ENCODE assay signal across 24 cellular contexts in genomic region chr13:103097366-103097928, GRCh38. TPM values are rescaled to one million over a fixed set of nuclear protein-coding genes. Genes with fewer than 3 reads are reported as not detected.
DNase-seq lines count a peak whose midpoint lies in the region; ATAC-seq and TF ChIP-seq lines count a peak whose summit lies in the region.
"Had no signal": no experiment of that assay in that cellular context is flagged by ENCODE, and none has a peak within 500 bp of the region (broad histone marks: within the 10 kb centered on the region; RNA-seq: fewer than 3 reads in every experiment).

No MANE protein-coding gene starts in this region.

- no peaks in the 10 kb centered on the region for H3K4me1 Mint-ChIP-seq in endothelial cell (ENCODE audit: unreplicated experiment)
- H3K4me1 Mint-ChIP-seq: CD8-positive, alpha-beta memory T cell had no signal

- peak; percentile 89 for DNase-seq in Ammon's horn (ENCODE audit: low spot score)
- DNase-seq in dorsolateral prefrontal cortex = peak in 9 of 10 donors; percentile 42 to 89 (median 76)
- peak; percentile 3 for DNase-seq in left kidney (ENCODE audit: low read depth, low spot score)
- DNase-seq in pons (ENCODE audit: low spot score) = peak; percentile 91
- no peak for DNase-seq in RWPE1 (ENCODE audit: low spot score)
- DNase-seq in NCI-H69 (lab: John Stamatoyannopoulos, UW) = no peak
- no peak for DNase-seq in endothelial cell (ENCODE audit: low spot score)
- DNase-seq: 8988T; Calu3; CD8-positive, alpha-beta memory T cell; DMS153; Karpas-422; MV-4-11; NCI-H1105 treated with DMSO at 0.1 percent for 48 hours; NCI-H2029 treated with DMSO at 0.1 percent for 48 hours; NCI-H2171; NCI-H345; Peyer's patch; SJCRH30 had no signal

- H3K27ac ChIP-seq in dorsolateral prefrontal cortex = peak overlapping the region in 26 of 59 donors; percentile 4 to 75 (median 53)
- no peak overlapping the region for H3K27ac ChIP-seq in RWPE1
- H3K27ac ChIP-seq: C4-2B, Peyer's patch, SJCRH30 had no signal

- H3K9me3 Mint-ChIP-seq in endothelial cell (ENCODE audit: unreplicated experiment) = peaks cover 7% of the 10 kb centered on the region

- intact Hi-C loops in dorsolateral prefrontal cortex (cut with DNase I) = loop anchor here in 1 of 2 donors (5.0 kb wide), 2 partner anchors 40 to 145 kb away; no protein-coding TSS in a partner anchor

- POLR2A ChIA-PET in RWPE1 (lab: Yijun Ruan, JAX; ENCODE audit: low non-redundant PET) = no interaction called here

- H3K27ac Mint-ChIP-seq in endothelial cell (ENCODE audit: unreplicated experiment) = no peak overlapping the region
- H3K27ac Mint-ChIP-seq: CD8-positive, alpha-beta memory T cell had no signal

- peaks cover 2% of the 10 kb centered on the region for H3K27me3 Mint-ChIP-seq in endothelial cell (ENCODE audit: unreplicated experiment)

- TF ChIP-seq CTCF in dorsolateral prefrontal cortex (IDR thresholded peaks at IDR 0.05 in 54 of 56, conservative IDR thresholded peaks at IDR 0.05 in 2 of 56; ENCODE audit: low read depth in 1 of 56, partially characterized antibody in 56 of 56) = peak in 7 of 56 donors; percentile 11 to 33 (median 23)
- TF ChIP-seq CTCF in RWPE1 (conservative IDR thresholded peaks at IDR 0.05; ENCODE audit: low read depth) = no peak
- no peak for TF ChIP-seq CTCF in endothelial cell (IDR thresholded peaks at IDR 0.05; ENCODE audit: unreplicated experiment)

- no peak overlapping the region for H3K4me3 ChIP-seq in dorsolateral prefrontal cortex
- H3K4me3 ChIP-seq: Peyer's patch, SJCRH30 had no signal

- H3K36me3 Mint-ChIP-seq in endothelial cell (ENCODE audit: low read depth, unreplicated experiment) = no peaks in the 10 kb centered on the region

- ATAC-seq in GM18858 (IDR thresholded peaks at IDR 0.05; ENCODE audit: unreplicated experiment) = no peak

- no peaks in the 10 kb centered on the region for H3K27me3 ChIP-seq in dorsolateral prefrontal cortex
- H3K27me3 ChIP-seq: Peyer's patch, SJCRH30 had no signal

- no peak overlapping the region for H3K4me3 Mint-ChIP-seq in endothelial cell (ENCODE audit: unreplicated experiment)

- CTCF ChIA-PET in RWPE1 (lab: Yijun Ruan, JAX) = no interaction called here

RNA-seq across cellular contexts. Expression of gene SLC10A2, which starts 31.2 kb away (rescaled TPM):
- total RNA-seq in dorsolateral prefrontal cortex = not detected
- total RNA-seq in endothelial cell (ENCODE audit: unreplicated experiment) = not detected
- total RNA-seq: Calu3; CD8-positive, alpha-beta memory T cell; H4; M059J; OCI-LY7; SJCRH30 had no signal

Comparison
In these comparisons a context has a peak if more than half of its experiments do, and no peak if none do; other contexts are left out.
1. DNase-seq: peak in Ammon's horn (single experiment), dorsolateral prefrontal cortex (9 of 10), left kidney (single experiment) and pons (single experiment); none in RWPE1 (single experiment), NCI-H69 (single experiment) and endothelial cell (single experiment).